Comparison of ENCODE assay signal across 1 cellular context in the genomic region with DNA sequence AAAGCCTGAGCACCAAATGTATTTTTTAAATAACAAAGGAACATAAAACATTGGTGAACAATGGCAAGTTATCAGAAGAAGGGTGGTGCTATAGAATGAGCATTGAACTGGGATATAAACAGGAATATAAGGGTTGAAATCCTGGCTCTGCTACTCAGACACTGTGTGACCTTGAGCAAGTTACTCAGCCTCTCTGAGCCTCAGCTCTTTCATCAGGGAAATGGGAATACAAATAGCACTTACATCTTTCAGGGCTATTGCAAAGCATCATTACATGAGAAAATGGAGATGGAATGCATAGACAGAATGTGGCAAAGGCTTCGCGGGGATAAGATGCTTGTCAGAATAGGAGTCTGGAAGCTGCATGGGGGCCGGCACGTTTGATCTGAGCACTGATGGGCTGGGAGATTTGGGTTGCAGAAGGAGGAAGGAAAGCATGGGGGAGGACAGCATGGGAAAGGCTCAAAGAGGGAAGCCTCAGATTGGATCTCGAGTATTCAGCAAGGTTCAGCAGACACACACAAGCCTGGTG.
TF ChIP-seq lines count a peak whose summit lies in the region.

No MANE protein-coding gene starts in this region.

TF ChIP-seq in HEK293, 187 proteins besides CTCF, POLR2A, EP300 and RAD21:
- TF ChIP-seq, protein P1, sequence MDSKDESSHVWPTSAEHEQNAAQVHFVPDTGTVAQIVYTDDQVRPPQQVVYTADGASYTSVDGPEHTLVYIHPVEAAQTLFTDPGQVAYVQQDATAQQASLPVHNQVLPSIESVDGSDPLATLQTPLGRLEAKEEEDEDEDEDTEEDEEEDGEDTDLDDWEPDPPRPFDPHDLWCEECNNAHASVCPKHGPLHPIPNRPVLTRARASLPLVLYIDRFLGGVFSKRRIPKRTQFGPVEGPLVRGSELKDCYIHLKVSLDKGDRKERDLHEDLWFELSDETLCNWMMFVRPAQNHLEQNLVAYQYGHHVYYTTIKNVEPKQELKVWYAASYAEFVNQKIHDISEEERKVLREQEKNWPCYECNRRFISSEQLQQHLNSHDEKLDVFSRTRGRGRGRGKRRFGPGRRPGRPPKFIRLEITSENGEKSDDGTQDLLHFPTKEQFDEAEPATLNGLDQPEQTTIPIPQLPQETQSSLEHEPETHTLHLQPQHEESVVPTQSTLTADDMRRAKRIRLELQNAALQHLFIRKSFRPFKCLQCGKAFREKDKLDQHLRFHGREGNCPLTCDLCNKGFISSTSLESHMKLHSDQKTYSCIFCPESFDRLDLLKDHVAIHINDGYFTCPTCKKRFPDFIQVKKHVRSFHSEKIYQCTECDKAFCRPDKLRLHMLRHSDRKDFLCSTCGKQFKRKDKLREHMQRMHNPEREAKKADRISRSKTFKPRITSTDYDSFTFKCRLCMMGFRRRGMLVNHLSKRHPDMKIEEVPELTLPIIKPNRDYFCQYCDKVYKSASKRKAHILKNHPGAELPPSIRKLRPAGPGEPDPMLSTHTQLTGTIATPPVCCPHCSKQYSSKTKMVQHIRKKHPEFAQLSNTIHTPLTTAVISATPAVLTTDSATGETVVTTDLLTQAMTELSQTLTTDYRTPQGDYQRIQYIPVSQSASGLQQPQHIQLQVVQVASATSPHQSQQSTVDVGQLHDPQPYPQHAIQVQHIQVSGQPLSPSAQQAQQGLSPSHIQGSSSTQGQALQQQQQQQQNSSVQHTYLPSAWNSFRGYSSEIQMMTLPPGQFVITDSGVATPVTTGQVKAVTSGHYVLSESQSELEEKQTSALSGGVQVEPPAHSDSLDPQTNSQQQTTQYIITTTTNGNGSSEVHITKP (tag by site-specific recombination; IDR thresholded peaks at IDR 0.05) = peak; percentile 55
- TF ChIP-seq ZNF221 (tag by site-specific recombination; IDR thresholded peaks at IDR 0.05; ENCODE audit: borderline replicate concordance) (no peak), ZNF768 (tag by site-specific recombination; IDR thresholded peaks at IDR 0.05) (peak; percentile 80)
TF ChIP-seq in HEK293: peak in this region for 2.
